Comparison of ENCODE assay signal across 17 cellular contexts in genomic region chr17:49674507-49674906, GRCh38. TPM values are rescaled to one million over a fixed set of nuclear protein-coding genes. Genes with fewer than 3 reads are reported as not detected.
A peak's percentile ranks its signal among the peaks of the same experiment; 100 is the strongest.
DNase-seq lines count a peak whose midpoint lies in the region; ATAC-seq, FAIRE-seq and TF ChIP-seq lines count a peak whose summit lies in the region.
"Had no signal": no experiment of that assay in that cellular context is flagged by ENCODE, and none has a peak within 500 bp of the region (broad histone marks: within the 10 kb centered on the region; RNA-seq: fewer than 3 reads in every experiment).

No MANE protein-coding gene starts in this region.

- peaks cover 44 to 79% (median 69%) of the 10 kb centered on the region in 4 donors for H3K4me1 Mint-ChIP-seq in CD4-positive, CD25-positive, alpha-beta regulatory T cell
- peaks cover 58% of the 10 kb centered on the region for H3K4me1 Mint-ChIP-seq in HFFc6 (ENCODE audit: low read depth)
- peaks cover 51% of the 10 kb centered on the region for H3K4me1 Mint-ChIP-seq in osteocyte (ENCODE audit: unreplicated experiment)

- TF ChIP-seq CTCF in HFFc6 (IDR thresholded peaks at IDR 0.05) (no peak), osteocyte (IDR thresholded peaks at IDR 0.05) (no peak), foreskin fibroblast (IDR thresholded peaks at IDR 0.05; ENCODE audit: low read depth, low read length) (no peak), GM20000 (IDR thresholded peaks at IDR 0.05; ENCODE audit: extremely low read depth, missing control alignments) (no peak)

- no peaks in the 10 kb centered on the region for H3K36me3 ChIP-seq in CD4-positive, CD25-positive, alpha-beta regulatory T cell (ENCODE audit: control insufficient read depth, insufficient read depth, low read length)
- H3K36me3 ChIP-seq in effector memory CD4-positive, alpha-beta T cell (ENCODE audit: control insufficient read depth, insufficient read depth, low read length): peaks cover 7% of the 10 kb centered on the region
- H3K36me3 ChIP-seq: brain microvascular endothelial cell had no signal

- intact Hi-C loops in posterior vena cava (cut with DNase I): loop anchor here in 1 of 2 donors (10.0 kb wide), 1 partner anchor 60 kb away; no protein-coding TSS in a partner anchor

- H3K27ac ChIP-seq in CD4-positive, CD25-positive, alpha-beta regulatory T cell (ENCODE audit: insufficient read depth, low read length, poor library complexity, severe bottlenecking): no peak overlapping the region
- peak overlapping the region; percentile 18 for H3K27ac ChIP-seq in effector memory CD4-positive, alpha-beta T cell (ENCODE audit: insufficient read depth, low read length, poor library complexity, severe bottlenecking)
- H3K27ac ChIP-seq: brain microvascular endothelial cell, C4-2B, HL-60 had no signal

- no peaks in the 10 kb centered on the region for H3K9me3 ChIP-seq in CD4-positive, CD25-positive, alpha-beta regulatory T cell (ENCODE audit: control insufficient read depth in 2 of 2, low read length in 2 of 2)
- no peaks in the 10 kb centered on the region for H3K9me3 ChIP-seq in effector memory CD4-positive, alpha-beta T cell (ENCODE audit: control insufficient read depth, low read length)

- peak overlapping the region; percentile 19 for H3K4me3 ChIP-seq in CD4-positive, CD25-positive, alpha-beta regulatory T cell (ENCODE audit: low read depth, low read length)
- H3K4me3 ChIP-seq in effector memory CD4-positive, alpha-beta T cell (ENCODE audit: insufficient read depth, low read depth, low read length, poor library complexity, severe bottlenecking): no peak overlapping the region
- H3K4me3 ChIP-seq in foreskin fibroblast (ENCODE audit: low read depth in 1 of 2, low read length in 2 of 2): no peak overlapping the region
- H3K4me3 ChIP-seq: lung had no signal

- peaks cover 0 to 2% (median 0%) of the 10 kb centered on the region in 7 donors for H3K9me3 Mint-ChIP-seq in CD4-positive, CD25-positive, alpha-beta regulatory T cell
- no peaks in the 10 kb centered on the region for H3K9me3 Mint-ChIP-seq in HFFc6
- H3K9me3 Mint-ChIP-seq in osteocyte (ENCODE audit: unreplicated experiment): no peaks in the 10 kb centered on the region

- peaks cover 8% of the 10 kb centered on the region for H3K36me3 Mint-ChIP-seq in CD4-positive, CD25-positive, alpha-beta regulatory T cell
- peaks cover 17% of the 10 kb centered on the region for H3K36me3 Mint-ChIP-seq in HFFc6 (ENCODE audit: low read depth)
- H3K36me3 Mint-ChIP-seq in osteocyte (ENCODE audit: unreplicated experiment): peaks cover 10% of the 10 kb centered on the region

- no peaks in the 10 kb centered on the region for H3K27me3 ChIP-seq in CD4-positive, CD25-positive, alpha-beta regulatory T cell (ENCODE audit: control insufficient read depth, insufficient read depth, low read length)
- H3K27me3 ChIP-seq in effector memory CD4-positive, alpha-beta T cell (replicated peaks; ENCODE audit: control insufficient read depth, insufficient read depth, low read length, poor library complexity, severe bottlenecking): no peaks in the 10 kb centered on the region
- H3K27me3 ChIP-seq: brain microvascular endothelial cell had no signal

- no peak for ATAC-seq in CD4-positive, CD25-positive, alpha-beta regulatory T cell (ENCODE audit: low read depth in 2 of 2)
- ATAC-seq: WTC11 had no signal

- DNase-seq in CD4-positive, CD25-positive, alpha-beta regulatory T cell: no peak
- no peak for DNase-seq in HFFc6
- DNase-seq in effector memory CD4-positive, alpha-beta T cell: no peak
- DNase-seq in osteocyte (ENCODE audit: extremely low spot score, unreplicated experiment): no peak
- no peak for DNase-seq in frontal cortex (ENCODE audit: low spot score in 2 of 2)
- no peak for DNase-seq in foreskin fibroblast
- DNase-seq in posterior vena cava (ENCODE audit: low spot score): no peak
- DNase-seq in GM20000 (ENCODE audit: low spot score): no peak
- DNase-seq: brain microvascular endothelial cell, EL, HCEC 1CT, NCI-H146, NCI-H510A treated with DMSO at 0.1 percent for 48 hours had no signal

- FAIRE-seq in frontal cortex (lab: Jason Lieb, UNC): no peak

- peak overlapping the region in 3 of 4 donors; percentile 2 to 81 (median 49) for H3K4me3 Mint-ChIP-seq in CD4-positive, CD25-positive, alpha-beta regulatory T cell
- H3K4me3 Mint-ChIP-seq in HFFc6: no peak overlapping the region; the same call in 1 of the 2 replicates
- H3K4me3 Mint-ChIP-seq in osteocyte (ENCODE audit: unreplicated experiment): no peak overlapping the region
- H3K4me3 Mint-ChIP-seq: WTC11 had no signal

- H3K27me3 Mint-ChIP-seq in CD4-positive, CD25-positive, alpha-beta regulatory T cell: peaks cover 11% of the 10 kb centered on the region
- H3K27me3 Mint-ChIP-seq in HFFc6 (ENCODE audit: insufficient read depth): 0 out of 2 replicates have a peak, but pooled peaks cover 4% of the 10 kb centered on the region
- no peaks in the 10 kb centered on the region for H3K27me3 Mint-ChIP-seq in osteocyte (ENCODE audit: unreplicated experiment)

- H3K27ac Mint-ChIP-seq in CD4-positive, CD25-positive, alpha-beta regulatory T cell: peak overlapping the region; percentile 12 to 97 (median 75)
- H3K27ac Mint-ChIP-seq in HFFc6 (peak overlapping the region; percentile 94), osteocyte (ENCODE audit: unreplicated experiment) (peak overlapping the region; percentile 11)
- H3K27ac Mint-ChIP-seq: WTC11 had no signal

- H3K4me1 ChIP-seq in CD4-positive, CD25-positive, alpha-beta regulatory T cell (ENCODE audit: control insufficient read depth, insufficient read depth, low read length, poor library complexity, severe bottlenecking): peaks cover 62% of the 10 kb centered on the region
- H3K4me1 ChIP-seq in effector memory CD4-positive, alpha-beta T cell (ENCODE audit: control insufficient read depth, insufficient read depth, low read length, poor library complexity, severe bottlenecking): peaks cover 30% of the 10 kb centered on the region

RNA-seq across cellular contexts. Expression of gene SPOP, which starts 3.4 kb away (rescaled TPM):
- total RNA-seq in CD4-positive, CD25-positive, alpha-beta regulatory T cell: 66.3 TPM
- 100 to 1,000 TPM in 2 of 4 donors, 10 to 100 TPM in 2; 76.4 to 123 (median 106) TPM for polyA plus RNA-seq in CD4-positive, CD25-positive, alpha-beta regulatory T cell
- total RNA-seq in HFFc6 (2021; fragmentation: NEBNext Ultra II Directional; extraction: Animal tissue kit (Norgen Biotek cat#: 25700)): 10 to 100 TPM; 53.2 to 60.6 (median 55.6) TPM
- total RNA-seq in osteocyte (63.9 and 68.6 TPM in 2 replicates), frontal cortex (142 TPM), posterior vena cava (100 to 1,000 TPM; 117 to 130 TPM)

RNA-seq across cellular contexts. Expression of gene SLC35B1, which starts 33.3 kb away (rescaled TPM):
- 51.8 TPM for total RNA-seq in CD4-positive, CD25-positive, alpha-beta regulatory T cell
- 10 to 100 TPM; 28.2 to 38.8 (median 34.1) TPM for polyA plus RNA-seq in CD4-positive, CD25-positive, alpha-beta regulatory T cell
- 100 to 1,000 TPM in 2 of 6 experiments, 10 to 100 TPM in 4; 78.2 to 117 (median 88.4) TPM for total RNA-seq in HFFc6 (2021; fragmentation: NEBNext Ultra II Directional; extraction: Animal tissue kit (Norgen Biotek cat#: 25700))
- total RNA-seq in osteocyte: 60.0 and 62.0 TPM in 2 replicates
- 56.7 TPM for total RNA-seq in frontal cortex
- total RNA-seq in posterior vena cava: 10 to 100 TPM; 28.1 to 33.3 TPM

Comparison
In these comparisons a context has a peak if more than half of its experiments do, and no peak if none do; other contexts are left out.
1. H3K27ac Mint-ChIP-seq: peak in every context shown above with its lines; median percentile 94 in HFFc6; 75 in CD4-positive, CD25-positive, alpha-beta regulatory T cell; 11 in osteocyte.
2. H3K4me3 Mint-ChIP-seq: peak in CD4-positive, CD25-positive, alpha-beta regulatory T cell (3 of 4); none in HFFc6 (single experiment) and osteocyte (single experiment).